Comparison of ENCODE assay signal across 16 cellular contexts in the genomic region with DNA sequence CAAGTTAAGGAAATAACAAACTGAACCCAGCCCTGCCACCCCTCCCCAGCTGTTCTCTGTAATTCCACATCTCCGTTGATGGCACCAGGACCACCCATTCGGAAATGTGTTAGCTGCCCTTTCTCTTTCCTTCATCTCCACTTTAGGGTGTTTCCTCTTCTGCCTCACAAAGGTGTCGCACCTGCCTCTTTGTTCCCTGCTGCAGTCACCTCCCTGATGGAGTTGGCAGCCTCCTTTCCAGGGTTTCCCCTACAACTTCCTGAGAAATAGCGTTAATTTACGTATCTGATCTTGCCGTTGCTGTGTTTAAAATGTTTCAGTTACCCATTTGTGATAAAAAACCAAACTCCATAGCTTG. TPM values are rescaled to one million over a fixed set of nuclear protein-coding genes. Genes with fewer than 3 reads are reported as not detected.
DNase-seq lines count a peak whose midpoint lies in the region; ATAC-seq, FAIRE-seq and TF ChIP-seq lines count a peak whose summit lies in the region.
"Had no signal": no experiment of that assay in that cellular context is flagged by ENCODE, and none has a peak within 500 bp of the region (broad histone marks: within the 10 kb centered on the region; RNA-seq: fewer than 3 reads in every experiment).

No MANE protein-coding gene starts in this region.

- ATAC-seq in HG03354 (IDR thresholded peaks at IDR 0.05; ENCODE audit: poor library complexity, severe bottlenecking, unreplicated experiment): peak; percentile 3
- no peak for ATAC-seq in GM18498 (IDR thresholded peaks at IDR 0.05; ENCODE audit: unreplicated experiment)

- H3K9me3 ChIP-seq in endothelial cell of umbilical vein (replicated peaks; ENCODE audit: control insufficient read depth, insufficient read depth, low read length) (no peaks in the 10 kb centered on the region), subcutaneous abdominal adipose tissue (ENCODE audit: control insufficient read depth in 5 of 5, low read length in 5 of 5) (no peaks in the 10 kb centered on the region), stomach (no peaks in the 10 kb centered on the region)
- H3K9me3 ChIP-seq: spleen had no signal

- no peak for TF ChIP-seq POLR2A in endothelial cell of umbilical vein (IDR thresholded peaks at IDR 0.05; ENCODE audit: low read depth, low read length)
- TF ChIP-seq POLR2A in stomach (IDR thresholded peaks at IDR 0.05): no peak

- H3K4me1 ChIP-seq in endothelial cell of umbilical vein (ENCODE audit: control insufficient read depth, extremely low read depth, insufficient read depth, low read length) (peaks cover 8% of the 10 kb centered on the region), subcutaneous abdominal adipose tissue (ENCODE audit: control insufficient read depth in 5 of 5, insufficient read depth in 5 of 5, low read length in 5 of 5) (peaks cover 3 to 13% (median 11%) of the 10 kb centered on the region in 5 donors), stomach (peaks cover 0 to 17% (median 6%) of the 10 kb centered on the region in 4 donors)

- no peaks in the 10 kb centered on the region for H4K20me1 ChIP-seq in endothelial cell of umbilical vein (replicated peaks; ENCODE audit: control insufficient read depth, extremely low read depth, insufficient read depth, low read length)

- TF ChIP-seq CTCF in endothelial cell of umbilical vein (IDR thresholded peaks at IDR 0.05; ENCODE audit: extremely low read depth in 1 of 2, insufficient read depth in 1 of 2, low read depth in 1 of 2, low read length in 2 of 2): no peak
- TF ChIP-seq CTCF in stomach (IDR thresholded peaks at IDR 0.05): no peak

- DNase-seq in NCI-H2107 treated with DMSO at 0.1 percent for 48 hours (lab: John Stamatoyannopoulos, UW; ENCODE audit: unreplicated experiment) (peak; percentile 66), NCI-H2107 (lab: John Stamatoyannopoulos, UW) (no peak), endothelial cell of umbilical vein (ENCODE audit: low read depth, low spot score) (no peak), putamen (ENCODE audit: low spot score) (no peak), stomach (no peak)
- DNase-seq: NK-92 treated with Interleukin-12 subunit alpha and Interleukin-12 subunit beta, amount 100 ng/mL, for 24 hours; SIG-M5 had no signal

- H3K4me3 ChIP-seq in endothelial cell of umbilical vein (replicated peaks in 1 of 3; ENCODE audit: insufficient read depth in 1 of 3, low read depth in 1 of 3, low read length in 3 of 3) (no peak overlapping the region), subcutaneous abdominal adipose tissue (ENCODE audit: low read depth in 1 of 5, low read length in 5 of 5) (peak overlapping the region in 3 of 5 donors; percentile 3 to 33 (median 9)), stomach (no peak overlapping the region)
- H3K4me3 ChIP-seq: cardiac muscle cell, GM12878 had no signal

- intact Hi-C loops in endothelial cell of umbilical vein (cut with micrococcal nuclease) (loop anchor here (1.0 to 5.0 kb wide), 8 partner anchors 59 to 617 kb away; no protein-coding TSS in a partner anchor), stomach (cut with DNase I; ENCODE audit: low total_unique reads) (loop anchor here (10.0 kb wide), 1 partner anchor 361 kb away; no protein-coding TSS in a partner anchor)

- POLR2A ChIA-PET in endothelial cell of umbilical vein (lab: Charles Lee): no interaction called here

- no TSS peak for BruUV-seq in endothelial cell of umbilical vein (replicated peaks; lab: Mats Ljungman, UMichigan)

- H3K9ac ChIP-seq in endothelial cell of umbilical vein (replicated peaks; ENCODE audit: extremely low read depth, insufficient read depth, low read length) (no peak overlapping the region), subcutaneous abdominal adipose tissue (ENCODE audit: low read length in 5 of 5) (no peak overlapping the region)

- H3K4me2 ChIP-seq in endothelial cell of umbilical vein (ENCODE audit: insufficient read depth, low read length): peak overlapping the region; percentile 21

- H3K79me2 ChIP-seq in endothelial cell of umbilical vein (ENCODE audit: control insufficient read depth, insufficient read depth, low read length): no peaks in the 10 kb centered on the region

- peak overlapping the region; percentile 70 for H2AFZ ChIP-seq in endothelial cell of umbilical vein (ENCODE audit: low read depth, low read length)

- TF ChIP-seq EP300 in stomach (IDR thresholded peaks at IDR 0.05): no peak

- 17 to 38% (median 22%) methylated on average over 6 of the region's 6 CpGs for WGBS in stomach, 5 donors

- peaks cover 11 to 15% of the 10 kb centered on the region in 2 experiments for H3K27me3 ChIP-seq in endothelial cell of umbilical vein (ENCODE audit: control insufficient read depth in 2 of 2, insufficient read depth in 2 of 2, low read length in 2 of 2)
- H3K27me3 ChIP-seq in subcutaneous abdominal adipose tissue (ENCODE audit: control insufficient read depth in 5 of 5, insufficient read depth in 4 of 5, low read length in 5 of 5): peaks cover 0 to 7% (median 0%) of the 10 kb centered on the region in 5 donors
- H3K27me3 ChIP-seq in stomach: no peaks in the 10 kb centered on the region
- H3K27me3 ChIP-seq: cardiac muscle cell had no signal

- dilution Hi-C loops in endothelial cell of umbilical vein (cut with MboI; ENCODE audit: extremely low pct_ligation_motif_present, low sequenced_read_pairs): no loop called here

- H3K27ac ChIP-seq in endothelial cell of umbilical vein (ENCODE audit: insufficient read depth, low read depth, low read length) (no peak overlapping the region), subcutaneous abdominal adipose tissue (ENCODE audit: low read depth, low read length) (no peak overlapping the region), stomach (no peak overlapping the region)
- H3K27ac ChIP-seq: 22Rv1, cardiac muscle cell, spleen had no signal

- H3K9me1 ChIP-seq in endothelial cell of umbilical vein (replicated peaks; ENCODE audit: control insufficient read depth, extremely low read depth, insufficient read depth, low read length): no peaks in the 10 kb centered on the region

- FAIRE-seq in endothelial cell of umbilical vein (lab: Jason Lieb, UNC): no peak

- H3K36me3 ChIP-seq in endothelial cell of umbilical vein (ENCODE audit: control insufficient read depth in 2 of 2, extremely low read depth in 1 of 2, insufficient read depth in 2 of 2, low read length in 2 of 2): no peaks in the 10 kb centered on the region
- no peaks in the 10 kb centered on the region for H3K36me3 ChIP-seq in subcutaneous abdominal adipose tissue (ENCODE audit: control insufficient read depth in 5 of 5, insufficient read depth in 5 of 5, low read length in 5 of 5)
- H3K36me3 ChIP-seq in stomach: no peaks in the 10 kb centered on the region
- H3K36me3 ChIP-seq: cardiac muscle cell, spleen had no signal

- CTCF ChIA-PET in endothelial cell of umbilical vein (lab: Charles Lee): interaction anchor here (1.1 to 4.7 kb wide), 6 partner anchors 22 to 424 kb away, joined by 3 to 37 read pairs (median 14); no protein-coding TSS in a partner anchor

TF ChIP-seq in endothelial cell of umbilical vein, 7 proteins besides CTCF, POLR2A, EP300 and RAD21:
- TF ChIP-seq EZH2 (IDR thresholded peaks at IDR 0.05; ENCODE audit: borderline replicate concordance, low read depth, low read length, severe bottlenecking): peak; percentile 44
- TF ChIP-seq MYC (IDR thresholded peaks at IDR 0.05; ENCODE audit: low read depth, low read length): no peak
- TF ChIP-seq, protein P1, sequence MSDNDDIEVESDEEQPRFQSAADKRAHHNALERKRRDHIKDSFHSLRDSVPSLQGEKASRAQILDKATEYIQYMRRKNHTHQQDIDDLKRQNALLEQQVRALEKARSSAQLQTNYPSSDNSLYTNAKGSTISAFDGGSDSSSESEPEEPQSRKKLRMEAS (IDR thresholded peaks at IDR 0.05; ENCODE audit: insufficient read depth, insufficient read length): no peak
- TF ChIP-seq POLR2AphosphoS5 (IDR thresholded peaks at IDR 0.05; ENCODE audit: insufficient read depth, low read depth, low read length): no peak
- TF ChIP-seq JUN (IDR thresholded peaks at IDR 0.05; ENCODE audit: borderline replicate concordance, insufficient read depth, insufficient read length, low read depth): no peak
- TF ChIP-seq FOS (IDR thresholded peaks at IDR 0.05; ENCODE audit: borderline replicate concordance, insufficient read depth, low read length): no peak

RNA-seq across cellular contexts. Expression of a gene that starts 57.3 kb away (rescaled TPM):
- not detected in 2 replicates for total RNA-seq in endothelial cell of umbilical vein
- polyA plus RNA-seq in endothelial cell of umbilical vein: not detected in 2 replicates
- polyA plus RNA-seq in endothelial cell of umbilical vein (2011; cell fraction: cytosol; rRNA removed): not detected in 2 replicates
- polyA plus RNA-seq in endothelial cell of umbilical vein (2011; cell fraction: nucleus; rRNA removed): not detected in 2 replicates
- not detected in 2 replicates for polyA plus RNA-seq in endothelial cell of umbilical vein (2012)
- polyA minus RNA-seq in endothelial cell of umbilical vein: not detected in 2 replicates
- not detected for polyA minus RNA-seq in endothelial cell of umbilical vein (2011; cell fraction: cytosol; rRNA and poly(A)+ RNA removed)
- not detected in 2 replicates for polyA minus RNA-seq in endothelial cell of umbilical vein (2011; cell fraction: nucleus; rRNA and poly(A)+ RNA removed)
- total RNA-seq in stomach: 10 to 100 TPM in 3 of 5 donors, under 1 TPM in 1, not detected in 1; 0.73 to 37.5 (median 20.5) TPM
- 1 to 10 TPM in 2 of 3 donors, under 1 TPM in 1; 0.44 to 1.4 (median 1.3) TPM for polyA plus RNA-seq in stomach
- total RNA-seq: cardiac muscle cell, GM12878, IMR-90, osteocyte had no signal
- polyA plus RNA-seq: cardiac muscle cell, IMR-90 had no signal

Comparison
In these comparisons a context has a peak if more than half of its experiments do, and no peak if none do; other contexts are left out.
1. H3K4me3 ChIP-seq: peak in subcutaneous abdominal adipose tissue (3 of 5); none in endothelial cell of umbilical vein (0 of 3) and stomach (0 of 4).